Comparison of ENCODE assay signal across 15 cellular contexts in genomic region chr6:303948-304558, GRCh38. TPM values are rescaled to one million over a fixed set of nuclear protein-coding genes. Genes with fewer than 3 reads are reported as not detected.
DNase-seq lines count a peak whose midpoint lies in the region; FAIRE-seq and TF ChIP-seq lines count a peak whose summit lies in the region.
"Had no signal": no experiment of that assay in that cellular context is flagged by ENCODE, and none has a peak within 500 bp of the region (broad histone marks: within the 10 kb centered on the region; RNA-seq: fewer than 3 reads in every experiment).

No MANE protein-coding gene starts in this region.

- peaks cover 8% of the 10 kb centered on the region for H3K27me3 Mint-ChIP-seq in endothelial cell (ENCODE audit: unreplicated experiment)
- H3K27me3 Mint-ChIP-seq in activated T-helper 1 cell treated with anti-CD3 and anti-CD28 coated beads, Interleukin-12 subunit alpha, Interleukin-12 subunit beta, Interleukin-2, Interleukin-4 antibody, amounts not matched to agents 30 ng/mL and 10 ng/mL and 1 ng/mL, durations not matched to agents 14 hours and 24 hours and 36 hours (ENCODE audit: insufficient read depth): no peaks in the 10 kb centered on the region
- H3K27me3 Mint-ChIP-seq: activated CD4-positive, alpha-beta memory T cell treated with anti-CD3 and anti-CD28 coated beads for 36 hours had no signal

- 68% methylated on average over 7 of the region's 21 CpGs for WGBS in SK-N-SH (ENCODE audit: low lambda C conversion rate)

- H3K4me1 ChIP-seq in SK-N-SH (ENCODE audit: control insufficient read depth in 1 of 2, insufficient read depth in 2 of 2, low read depth in 1 of 2, low read length in 1 of 2) (no peaks in the 10 kb centered on the region), kidney (ENCODE audit: control insufficient read depth in 1 of 2, insufficient read depth in 1 of 2, low read depth in 1 of 2, low read length in 2 of 2) (peaks cover 21 to 22% of the 10 kb centered on the region in 2 donors)

- intact Hi-C loops in kidney (cut with DNase I): no loop called here
- intact Hi-C loops in activated T-helper 1 cell treated with anti-CD3 and anti-CD28 coated beads, Interleukin-12 subunit alpha, Interleukin-12 subunit beta, Interleukin-2, Interleukin-4 antibody, amounts not matched to agents 30 ng/mL and 10 ng/mL and 1 ng/mL, durations not matched to agents 14 hours and 24 hours and 36 hours (cut with micrococcal nuclease): no loop called here

- H3K4me1 Mint-ChIP-seq in endothelial cell (ENCODE audit: unreplicated experiment): peaks cover 2% of the 10 kb centered on the region
- peaks cover 6% of the 10 kb centered on the region for H3K4me1 Mint-ChIP-seq in activated T-helper 1 cell treated with anti-CD3 and anti-CD28 coated beads, Interleukin-12 subunit alpha, Interleukin-12 subunit beta, Interleukin-2, Interleukin-4 antibody, amounts not matched to agents 30 ng/mL and 10 ng/mL and 1 ng/mL, durations not matched to agents 14 hours and 24 hours and 36 hours (ENCODE audit: low read depth)

- TF ChIP-seq CTCF in AG04450 (IDR thresholded peaks at IDR 0.05; ENCODE audit: low read depth, low read length) (0 out of 2 replicates have a peak, but pooled peaks have one; percentile 4), GM13977 (IDR thresholded peaks at IDR 0.05; ENCODE audit: extremely low read depth, insufficient read depth, missing control alignments) (peak; percentile 52), SK-N-SH (IDR thresholded peaks at IDR 0.05) (peak; percentile 44; the same call in 1 of the 2 replicates), kidney (IDR thresholded peaks at IDR 0.05; ENCODE audit: borderline replicate concordance, extremely low read depth, insufficient read depth) (no peak), endothelial cell (IDR thresholded peaks at IDR 0.05; ENCODE audit: unreplicated experiment) (no peak)

- no peaks in the 10 kb centered on the region for H4K20me1 ChIP-seq in SK-N-SH (ENCODE audit: insufficient read depth)

- H3K9me3 ChIP-seq in AG04450 (ENCODE audit: control insufficient read depth, insufficient read depth, low read length) (peaks cover 77% of the 10 kb centered on the region), SK-N-SH (no peaks in the 10 kb centered on the region), kidney (ENCODE audit: control insufficient read depth in 1 of 2, low read length in 2 of 2) (no peaks in the 10 kb centered on the region)

- H3F3A ChIP-seq in SK-N-SH (replicated peaks; ENCODE audit: insufficient read depth): no peaks in the 10 kb centered on the region

- H3K9ac ChIP-seq in SK-N-SH (no peak overlapping the region), kidney (ENCODE audit: low read length in 2 of 2) (no peak overlapping the region)

- no peaks in the 10 kb centered on the region for H3K27me3 ChIP-seq in AG04450 (ENCODE audit: control insufficient read depth, insufficient read depth, low read length)
- H3K27me3 ChIP-seq in SK-N-SH (ENCODE audit: insufficient read depth): peaks cover 48% of the 10 kb centered on the region

- H2AFZ ChIP-seq in SK-N-SH (ENCODE audit: low read depth): no peak overlapping the region

- H3K36me3 ChIP-seq in SK-N-SH (replicated peaks in 1 of 2; ENCODE audit: control insufficient read depth in 1 of 2, insufficient read depth in 2 of 2, low read length in 1 of 2) (no peaks in the 10 kb centered on the region), kidney (ENCODE audit: control insufficient read depth in 1 of 2, insufficient read depth in 2 of 2, low read length in 2 of 2) (no peaks in the 10 kb centered on the region)

- TF ChIP-seq EP300 in SK-N-SH (IDR thresholded peaks at IDR 0.05; ENCODE audit: borderline replicate concordance in 1 of 2, low read depth in 1 of 2, low read length in 1 of 2): no peak

- H3K36me3 Mint-ChIP-seq in endothelial cell (ENCODE audit: low read depth, unreplicated experiment): peaks cover 10% of the 10 kb centered on the region
- peaks cover 12% of the 10 kb centered on the region for H3K36me3 Mint-ChIP-seq in activated T-helper 1 cell treated with anti-CD3 and anti-CD28 coated beads, Interleukin-12 subunit alpha, Interleukin-12 subunit beta, Interleukin-2, Interleukin-4 antibody, amounts not matched to agents 30 ng/mL and 10 ng/mL and 1 ng/mL, durations not matched to agents 14 hours and 24 hours and 36 hours (ENCODE audit: low read depth)

- no peak overlapping the region for H3K27ac Mint-ChIP-seq in endothelial cell (ENCODE audit: unreplicated experiment)
- H3K27ac Mint-ChIP-seq in activated T-helper 1 cell treated with anti-CD3 and anti-CD28 coated beads, Interleukin-12 subunit alpha, Interleukin-12 subunit beta, Interleukin-2, Interleukin-4 antibody, amounts not matched to agents 30 ng/mL and 10 ng/mL and 1 ng/mL, durations not matched to agents 14 hours and 24 hours and 36 hours: no peak overlapping the region
- H3K27ac Mint-ChIP-seq: activated CD4-positive, alpha-beta memory T cell treated with anti-CD3 and anti-CD28 coated beads for 36 hours; activated T-helper 2 cell treated with anti-CD3 and anti-CD28 coated beads, Interferon-gamma antibody, Interleukin-2, Interleukin-4, amounts not matched to agents 10 μg/mL and 5 μg/mL and 100 μg/mL, durations not matched to agents 14 hours and 24 hours and 36 hours had no signal

- no peak overlapping the region for H3K4me2 ChIP-seq in SK-N-SH

- FAIRE-seq in kidney (lab: Jason Lieb, UNC): no peak
- FAIRE-seq: astrocyte had no signal

- no peaks in the 10 kb centered on the region for H3K9me2 ChIP-seq in SK-N-SH

- no peak overlapping the region for H3K4me3 Mint-ChIP-seq in endothelial cell (ENCODE audit: unreplicated experiment)
- H3K4me3 Mint-ChIP-seq in activated T-helper 1 cell treated with anti-CD3 and anti-CD28 coated beads, Interleukin-12 subunit alpha, Interleukin-12 subunit beta, Interleukin-2, Interleukin-4 antibody, amounts not matched to agents 30 ng/mL and 10 ng/mL and 1 ng/mL, durations not matched to agents 14 hours and 24 hours and 36 hours: no peak overlapping the region
- H3K4me3 Mint-ChIP-seq: activated CD4-positive, alpha-beta memory T cell treated with anti-CD3 and anti-CD28 coated beads for 36 hours had no signal

- no peak for TF ChIP-seq RAD21 in SK-N-SH (IDR thresholded peaks at IDR 0.05; ENCODE audit: low read length)

- peaks cover 14% of the 10 kb centered on the region for H3K9me3 Mint-ChIP-seq in endothelial cell (ENCODE audit: unreplicated experiment)
- no peaks in the 10 kb centered on the region for H3K9me3 Mint-ChIP-seq in activated T-helper 1 cell treated with anti-CD3 and anti-CD28 coated beads, Interleukin-12 subunit alpha, Interleukin-12 subunit beta, Interleukin-2, Interleukin-4 antibody, amounts not matched to agents 30 ng/mL and 10 ng/mL and 1 ng/mL, durations not matched to agents 14 hours and 24 hours and 36 hours
- H3K9me3 Mint-ChIP-seq: activated CD4-positive, alpha-beta memory T cell treated with anti-CD3 and anti-CD28 coated beads for 36 hours; activated T-helper 2 cell treated with anti-CD3 and anti-CD28 coated beads, Interferon-gamma antibody, Interleukin-2, Interleukin-4, amounts not matched to agents 10 μg/mL and 5 μg/mL and 100 μg/mL, durations not matched to agents 14 hours and 24 hours and 36 hours had no signal

- POLR2A ChIA-PET in AG04450 (lab: Yijun Ruan, JAX) (no interaction called here), SK-N-SH (lab: Yijun Ruan, JAX) (no interaction called here)

- CTCF ChIA-PET in AG04450 (lab: Charles Lee): no interaction called here
- CTCF ChIA-PET in SK-N-SH (lab: Yijun Ruan, JAX): no interaction called here

- no peaks in the 10 kb centered on the region for H3K79me2 ChIP-seq in SK-N-SH (ENCODE audit: insufficient read depth)

- in situ Hi-C loops in GM13977 (cut with MboI; ENCODE audit: low pct_unique_long_range_greater_than_20kb, low sequenced_read_pairs, unreplicated experiment): no loop called here

- DNase-seq in AG04450 (ENCODE audit: low read depth, low spot score) (no peak), GM13977 (ENCODE audit: low spot score) (no peak), SK-N-SH (no peak), kidney (peak; percentile 78), endothelial cell (ENCODE audit: low spot score) (no peak), NCI-H146 treated with DMSO at 0.1 percent for 48 hours (lab: John Stamatoyannopoulos, UW; ENCODE audit: unreplicated experiment) (no peak), caudate nucleus (lab: John Stamatoyannopoulos, UW) (no peak)
- DNase-seq in activated T-helper 1 cell treated with anti-CD3 and anti-CD28 coated beads, Interleukin-12 subunit alpha, Interleukin-12 subunit beta, Interleukin-2, Interleukin-4 antibody, amounts not matched to agents 30 ng/mL and 10 ng/mL and 1 ng/mL, durations not matched to agents 14 hours and 24 hours and 36 hours (ENCODE audit: low spot score): no peak
- DNase-seq: activated CD4-positive, alpha-beta memory T cell treated with anti-CD3 and anti-CD28 coated beads for 36 hours; Calu3; mesenchymal stem cell; NCI-H748 treated with DMSO at 0.1 percent for 48 hours; T1000 had no signal

- H3K4me3 ChIP-seq in AG04450 (ENCODE audit: low read depth, low read length) (no peak overlapping the region), SK-N-SH (ENCODE audit: low read depth in 2 of 2, low read length in 1 of 2) (no peak overlapping the region), kidney (ENCODE audit: low read length in 2 of 2) (no peak overlapping the region)

- H3K27ac ChIP-seq in AG04450 (ENCODE audit: low read depth, low read length) (no peak overlapping the region), SK-N-SH (ENCODE audit: low read depth in 2 of 2, low read length in 1 of 2) (no peak overlapping the region), kidney (ENCODE audit: low read depth in 2 of 2, low read length in 2 of 2) (no peak overlapping the region), caudate nucleus (ENCODE audit: low read depth, low read length) (no peak overlapping the region)

TF ChIP-seq in SK-N-SH, 30 proteins besides CTCF, POLR2A, EP300 and RAD21 (continues in another document):
- no peak for TF ChIP-seq MEF2A (IDR thresholded peaks at IDR 0.05; ENCODE audit: borderline replicate concordance, low read depth)
- TF ChIP-seq RXRA (IDR thresholded peaks at IDR 0.05; ENCODE audit: borderline replicate concordance, low read depth): no peak
- no peak for TF ChIP-seq EZH2phosphoT487 (IDR thresholded peaks at IDR 0.05; ENCODE audit: borderline replicate concordance, low read depth)

RNA-seq across cellular contexts. Expression of gene DUSP22, which starts 11.8 kb away (rescaled TPM):
- 5.4 and 6.4 TPM in 2 replicates for polyA plus RNA-seq in AG04450 (2011; rRNA removed)
- polyA minus RNA-seq in AG04450 (2011; rRNA and poly(A)+ RNA removed): 4.7 and 5.4 TPM in 2 replicates
- 5.6 and 6.8 TPM in 2 replicates for polyA plus RNA-seq in SK-N-SH (2012; rRNA removed)
- 6.5 and 6.7 TPM in 2 replicates for polyA plus RNA-seq in SK-N-SH (2012; cell fraction: cytosol; rRNA removed)
- 30.6 and 31.7 TPM in 2 replicates for polyA plus RNA-seq in SK-N-SH (2012; cell fraction: nucleus; rRNA removed)
- total RNA-seq in kidney: 60.7 TPM
- polyA plus RNA-seq in kidney (ENCODE audit: insufficient read depth, low read depth, low replicate concordance): 24.0 TPM
- 57.3 TPM for total RNA-seq in endothelial cell (ENCODE audit: unreplicated experiment)
- total RNA-seq in activated T-helper 1 cell treated with anti-CD3 and anti-CD28 coated beads, Interleukin-12 subunit alpha, Interleukin-12 subunit beta, Interleukin-2, Interleukin-4 antibody, amounts not matched to agents 30 ng/mL and 10 ng/mL and 1 ng/mL, durations not matched to agents 14 hours and 24 hours and 36 hours: 22.0 and 22.1 TPM in 2 replicates

Comparison
In these comparisons a context has a peak if more than half of its experiments do, and no peak if none do; other contexts are left out.
1. CTCF ChIP-seq: peak in AG04450 (single experiment), GM13977 (single experiment) and SK-N-SH (single experiment); none in kidney (single experiment) and endothelial cell (single experiment).